1 cellular context compared by ENCODE assay signal in the genomic region with DNA sequence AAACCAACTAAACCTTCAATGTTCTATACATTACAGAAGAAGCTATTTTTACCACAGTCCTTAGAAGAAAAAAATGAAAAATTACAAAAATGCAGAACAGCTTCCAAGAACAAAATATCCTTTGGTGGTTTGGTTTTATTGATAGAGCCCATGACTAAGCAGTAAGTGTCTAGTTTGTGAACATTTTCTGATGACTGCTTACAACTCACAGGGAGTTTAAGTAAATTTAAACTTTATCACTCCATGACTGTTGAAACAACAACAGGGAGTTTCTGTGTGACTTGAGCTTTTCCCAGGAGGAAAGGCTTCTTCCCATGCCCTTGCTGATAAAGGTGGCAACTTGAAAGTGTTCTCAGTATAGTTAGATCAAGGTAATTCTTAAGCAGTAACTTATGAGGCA.
TF ChIP-seq lines count a peak whose summit lies in the region.

No MANE protein-coding gene starts in this region.

TF ChIP-seq in endothelial cell of umbilical vein, 7 proteins besides CTCF, POLR2A, EP300 and RAD21 (continued from another document):
- TF ChIP-seq JUN (IDR thresholded peaks at IDR 0.05; ENCODE audit: borderline replicate concordance, insufficient read depth, insufficient read length, low read depth) (no peak), FOS (IDR thresholded peaks at IDR 0.05; ENCODE audit: borderline replicate concordance, insufficient read depth, low read length) (no peak), EZH2 (IDR thresholded peaks at IDR 0.05; ENCODE audit: borderline replicate concordance, low read depth, low read length, severe bottlenecking) (no peak)
- TF ChIP-seq, protein P1, sequence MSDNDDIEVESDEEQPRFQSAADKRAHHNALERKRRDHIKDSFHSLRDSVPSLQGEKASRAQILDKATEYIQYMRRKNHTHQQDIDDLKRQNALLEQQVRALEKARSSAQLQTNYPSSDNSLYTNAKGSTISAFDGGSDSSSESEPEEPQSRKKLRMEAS (IDR thresholded peaks at IDR 0.05; ENCODE audit: insufficient read depth, insufficient read length) = no peak
